20 cellular contexts compared by ENCODE assay signal in the genomic region with DNA sequence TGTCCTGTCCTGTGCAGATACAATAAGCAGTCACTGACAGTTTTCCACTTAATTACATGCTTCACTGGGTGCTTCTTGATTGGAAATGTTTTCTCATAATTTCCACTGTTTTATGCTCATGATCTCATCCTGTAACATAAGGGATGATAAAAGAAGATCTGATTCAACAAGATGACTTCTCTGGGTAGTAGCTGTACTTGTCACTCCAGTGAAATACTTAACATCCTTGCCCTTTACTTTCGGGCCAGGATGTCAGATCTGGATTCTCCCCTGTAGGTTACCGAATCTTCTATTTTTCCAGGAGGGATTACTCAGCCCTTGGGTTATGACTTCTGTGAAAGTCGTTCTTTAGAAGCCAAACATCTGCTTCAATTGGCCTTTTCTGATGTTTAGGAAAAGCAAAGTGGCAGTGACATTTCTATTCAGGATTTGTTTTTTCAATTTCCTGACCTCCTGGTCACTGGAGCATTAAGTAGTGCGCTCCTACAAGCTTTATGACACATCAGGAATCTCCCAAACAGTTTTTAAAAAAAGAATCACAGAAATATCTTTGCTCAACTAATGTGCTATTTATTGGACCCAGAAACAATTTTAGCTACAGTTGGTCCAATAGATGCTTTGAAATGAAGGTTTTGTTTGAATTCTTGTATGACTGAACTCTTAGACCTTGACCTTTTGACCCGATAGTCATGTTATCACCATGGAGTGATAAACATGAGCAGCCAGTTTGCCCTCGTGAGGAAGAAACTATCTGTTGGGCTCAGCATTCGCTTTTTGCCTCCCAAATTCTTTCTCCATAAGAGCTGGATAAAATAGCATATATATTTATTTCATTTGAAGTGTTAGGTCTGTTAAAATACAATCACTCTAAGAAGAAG.
DNase-seq lines count a peak whose midpoint lies in the region; TF ChIP-seq lines count a peak whose summit lies in the region.
"Had no signal": no experiment of that assay in that cellular context is flagged by ENCODE, and none has a peak within 500 bp of the region (broad histone marks: within the 10 kb centered on the region; RNA-seq: fewer than 3 reads in every experiment).

No MANE protein-coding gene starts in this region.

- H3K4me2 ChIP-seq in trophoblast cell (ENCODE audit: low read length): no peak overlapping the region
- H3K4me2 ChIP-seq: SK-N-SH had no signal

- no peak overlapping the region for H3K14ac ChIP-seq in trophoblast cell (ENCODE audit: low read length)

- no peaks in the 10 kb centered on the region for H3K9me3 ChIP-seq in trophoblast cell (ENCODE audit: insufficient read depth, low read depth, low read length)
- H3K9me3 ChIP-seq: BE2C, Peyer's patch, SK-N-SH had no signal

- H3K27me3 Mint-ChIP-seq in mesothelial cell of epicardium (ENCODE audit: low read depth) (no peaks in the 10 kb centered on the region), progenitor cell of endocrine pancreas (no peaks in the 10 kb centered on the region)

- no peaks in the 10 kb centered on the region for H3K79me2 ChIP-seq in trophoblast cell (ENCODE audit: control insufficient read depth, insufficient read depth, low read length, poor library complexity)

- H3K4ac ChIP-seq in trophoblast cell (ENCODE audit: low read depth, low read length): no peak overlapping the region

- H3K9ac ChIP-seq in trophoblast cell (ENCODE audit: low read length): no peak overlapping the region
- H3K9ac ChIP-seq: SK-N-SH had no signal

- WGBS in trophoblast cell (ENCODE audit: extremely low coverage, insufficient coverage, insufficient read length): no CpG with 5 or more reads among the region's 7 CpGs

- no peak overlapping the region for H3K27ac ChIP-seq in trophoblast cell (ENCODE audit: low read depth, low read length)
- H3K27ac ChIP-seq: HL-60, Peyer's patch had no signal

- no peaks in the 10 kb centered on the region for H3K4me1 Mint-ChIP-seq in mesothelial cell of epicardium
- peaks cover 27% of the 10 kb centered on the region for H3K4me1 Mint-ChIP-seq in progenitor cell of endocrine pancreas (ENCODE audit: low read depth)
- H3K4me1 Mint-ChIP-seq: CD8-positive, alpha-beta memory T cell had no signal

- no peaks in the 10 kb centered on the region for H3K4me1 ChIP-seq in trophoblast cell (ENCODE audit: control insufficient read depth in 1 of 2, insufficient read depth in 2 of 2, low read length in 2 of 2)

- no peak overlapping the region for H2BK12ac ChIP-seq in trophoblast cell (ENCODE audit: low read length)

- no peaks in the 10 kb centered on the region for H3K79me1 ChIP-seq in trophoblast cell (ENCODE audit: low read length)

- no peak overlapping the region for H4K91ac ChIP-seq in trophoblast cell (ENCODE audit: low read depth, low read length)

- H2BK5ac ChIP-seq in trophoblast cell (ENCODE audit: low read depth, low read length, poor library complexity): no peak overlapping the region

- H3K36me3 Mint-ChIP-seq in mesothelial cell of epicardium (no peaks in the 10 kb centered on the region), progenitor cell of endocrine pancreas (ENCODE audit: insufficient read depth) (peaks cover 3% of the 10 kb centered on the region)
- H3K36me3 Mint-ChIP-seq: T-cell had no signal

- H3K18ac ChIP-seq in trophoblast cell (ENCODE audit: low read length): no peak overlapping the region

- H3K9me3 Mint-ChIP-seq in mesothelial cell of epicardium (peaks cover 4% of the 10 kb centered on the region), progenitor cell of endocrine pancreas (ENCODE audit: low read depth) (peaks cover 7% of the 10 kb centered on the region)
- H3K9me3 Mint-ChIP-seq: T-cell had no signal

- H3K27me3 ChIP-seq in trophoblast cell (ENCODE audit: insufficient read depth, low read length): no peaks in the 10 kb centered on the region
- H3K27me3 ChIP-seq: BE2C, Peyer's patch had no signal

- H3K4me3 Mint-ChIP-seq in mesothelial cell of epicardium (no peak overlapping the region), progenitor cell of endocrine pancreas (ENCODE audit: low read depth) (no peak overlapping the region)
- H3K4me3 Mint-ChIP-seq: CD8-positive, alpha-beta memory T cell; T-cell had no signal

- DNase-seq in EH (ENCODE audit: low read depth): peak; percentile 72
- peak; percentile 20 for DNase-seq in HS-5 (ENCODE audit: low read depth)
- DNase-seq in fibroblast of villous mesenchyme (ENCODE audit: low read depth): peak; percentile 44
- peak; percentile 25 for DNase-seq in renal cortical epithelial cell (ENCODE audit: low read depth)
- no peak for DNase-seq in activated T-cell treated with anti-CD3 and anti-CD28 coated beads for 4 hours
- no peak for DNase-seq in trophoblast cell
- DNase-seq in mesothelial cell of epicardium (ENCODE audit: low spot score in 2 of 2, unreplicated experiment in 2 of 2): no peak
- DNase-seq in progenitor cell of endocrine pancreas (ENCODE audit: low spot score, unreplicated experiment): no peak
- DNase-seq: ACHN; BE2C; CD8-positive, alpha-beta memory T cell; DND-41; NCI-H1436; NCI-H2029 treated with DMSO at 0.1 percent for 48 hours; NCI-H510A; Peyer's patch; SHP77; SK-N-SH; T-cell had no signal

- no peak overlapping the region for H3K23ac ChIP-seq in trophoblast cell (ENCODE audit: low read length)

- no peak overlapping the region for H2AFZ ChIP-seq in trophoblast cell (ENCODE audit: insufficient read depth, low read length, poor library complexity)

- H3K27ac Mint-ChIP-seq in mesothelial cell of epicardium (no peak overlapping the region), progenitor cell of endocrine pancreas (no peak overlapping the region)
- H3K27ac Mint-ChIP-seq: CD8-positive, alpha-beta memory T cell; T-cell had no signal

- no peak overlapping the region for H2BK120ac ChIP-seq in trophoblast cell (ENCODE audit: insufficient read depth, low read length, poor library complexity)

- no peak overlapping the region for H4K12ac ChIP-seq in trophoblast cell (ENCODE audit: low read depth, low read length)

- no peak overlapping the region for H2AK5ac ChIP-seq in trophoblast cell (ENCODE audit: low read length)

- no peaks in the 10 kb centered on the region for H3K36me3 ChIP-seq in trophoblast cell (ENCODE audit: control insufficient read depth in 1 of 2, insufficient read depth in 2 of 2, low read length in 2 of 2)
- H3K36me3 ChIP-seq: BE2C, Peyer's patch had no signal

- TF ChIP-seq CTCF in fibroblast of villous mesenchyme (IDR thresholded peaks at IDR 0.05; ENCODE audit: insufficient read depth, low read depth, low read length): no peak
- no peak for TF ChIP-seq CTCF in mesothelial cell of epicardium (IDR thresholded peaks at IDR 0.05; ENCODE audit: unreplicated experiment)
- TF ChIP-seq CTCF in progenitor cell of endocrine pancreas (IDR thresholded peaks at IDR 0.05; ENCODE audit: unreplicated experiment): no peak

- no peak overlapping the region for H4K8ac ChIP-seq in trophoblast cell (ENCODE audit: low read depth, low read length)

- H3K4me3 ChIP-seq in fibroblast of villous mesenchyme (ENCODE audit: low read depth, low read length) (no peak overlapping the region), trophoblast cell (ENCODE audit: low read depth, low read length) (no peak overlapping the region)
- H3K4me3 ChIP-seq: Peyer's patch had no signal

Comparison
In these comparisons a context has a peak if more than half of its experiments do, and no peak if none do; other contexts are left out.
1. DNase-seq: peak in EH (single experiment), HS-5 (single experiment), fibroblast of villous mesenchyme (single experiment) and renal cortical epithelial cell (single experiment); none in activated T-cell treated with anti-CD3 and anti-CD28 coated beads for 4 hours (single experiment), trophoblast cell (0 of 2), mesothelial cell of epicardium (0 of 2) and progenitor cell of endocrine pancreas (single experiment).